ENCODE assay signal across 8 cellular contexts in genomic region chrX:80810365-80810978, GRCh38. TPM values are rescaled to one million over a fixed set of nuclear protein-coding genes. Genes with fewer than 3 reads are reported as not detected.
DNase-seq lines count a peak whose midpoint lies in the region; ATAC-seq and TF ChIP-seq lines count a peak whose summit lies in the region.

No MANE protein-coding gene starts in this region.

- DNase-seq in activated CD4-positive, alpha-beta T cell treated with anti-CD3 and anti-CD28 coated beads, Interleukin-2, amount 10 ng/mL, durations not matched to agents 24 days and 14 days: peak; percentile 53
- DNase-seq in activated CD4-positive, alpha-beta T cell treated with anti-CD3 and anti-CD28 coated beads, Interleukin-2, amount 50 U/mL, for 48 hours: no peak
- DNase-seq in activated B cell treated with CpG ODN at 0.5 μM for 24 hours: no peak
- no peak for DNase-seq in stimulated activated naive B cell treated with anti-CD40 and anti-IgM and Interleukin-4, amounts not matched to agents 10 μg/mL and 1 μg/mL and 100 μg/mL, for 72 hours
- no peak for DNase-seq in stimulated activated CD4-positive, alpha-beta T cell treated with anti-CD3 and anti-CD28 coated beads, Interleukin-4, amount 100 ng/mL, for 24 hours

- POLR2A ChIA-PET in activated B cell treated with CpG ODN at 0.5 μM for 24 hours (lab: Charles Lee): interaction anchor here (0.7 to 1.9 kb wide), 4 partner anchors 64 to 398 kb away, joined by 4 to 19 read pairs (median 11); partner anchors contain the start of genes HMGN5 and SH3BGRL

- no peak for ATAC-seq in activated B cell treated with CpG ODN at 0.5 μM for 24 hours (ENCODE audit: low read depth)
- ATAC-seq in stimulated activated naive B cell treated with anti-CD40 and anti-IgM and Interleukin-4, amounts not matched to agents 10 μg/mL and 1 μg/mL and 100 μg/mL, for 72 hours (replicated peaks): no peak
- ATAC-seq in HG02885 (IDR thresholded peaks at IDR 0.05; ENCODE audit: poor library complexity, unreplicated experiment): no peak
- no peak for ATAC-seq in HG02642 (IDR thresholded peaks at IDR 0.05; ENCODE audit: poor library complexity, unreplicated experiment)

- intact Hi-C loops in activated CD4-positive, alpha-beta T cell treated with anti-CD3 and anti-CD28 coated beads, Interleukin-2, amount 10 ng/mL, durations not matched to agents 24 days and 14 days (cut with micrococcal nuclease): no loop called here
- intact Hi-C loops in activated B cell treated with CpG ODN at 0.5 μM for 24 hours (cut with micrococcal nuclease): loop anchor here (1.0 kb wide), 1 partner anchor 391 kb away; the partner anchor contains the start of gene HMGN5

- no peak for TF ChIP-seq CTCF in activated B cell treated with CpG ODN at 0.5 μM for 24 hours (IDR thresholded peaks at IDR 0.05)

- H3K27me3 Mint-ChIP-seq in activated CD4-positive, alpha-beta T cell treated with anti-CD3 and anti-CD28 coated beads, Interleukin-2, amount 10 ng/mL, durations not matched to agents 24 days and 14 days: peaks cover 2% of the 10 kb centered on the region
- H3K27me3 Mint-ChIP-seq in activated B cell treated with CpG ODN at 0.5 μM for 24 hours: no peaks in the 10 kb centered on the region
- H3K27me3 Mint-ChIP-seq in stimulated activated naive B cell treated with anti-CD40 and anti-IgM and Interleukin-4, amounts not matched to agents 10 μg/mL and 1 μg/mL and 100 μg/mL, for 72 hours: no peaks in the 10 kb centered on the region

- peaks cover 11% of the 10 kb centered on the region for H3K36me3 Mint-ChIP-seq in activated CD4-positive, alpha-beta T cell treated with anti-CD3 and anti-CD28 coated beads, Interleukin-2, amount 10 ng/mL, durations not matched to agents 24 days and 14 days (ENCODE audit: low read depth)
- peaks cover 7% of the 10 kb centered on the region for H3K36me3 Mint-ChIP-seq in activated B cell treated with CpG ODN at 0.5 μM for 24 hours (ENCODE audit: low read depth)
- H3K36me3 Mint-ChIP-seq in stimulated activated naive B cell treated with anti-CD40 and anti-IgM and Interleukin-4, amounts not matched to agents 10 μg/mL and 1 μg/mL and 100 μg/mL, for 72 hours: peaks cover 0 to 3% of the 10 kb centered on the region in 2 donors

- H3K9me3 Mint-ChIP-seq in activated CD4-positive, alpha-beta T cell treated with anti-CD3 and anti-CD28 coated beads, Interleukin-2, amount 10 ng/mL, durations not matched to agents 24 days and 14 days: no peaks in the 10 kb centered on the region
- no peaks in the 10 kb centered on the region for H3K9me3 Mint-ChIP-seq in activated B cell treated with CpG ODN at 0.5 μM for 24 hours
- H3K9me3 Mint-ChIP-seq in stimulated activated naive B cell treated with anti-CD40 and anti-IgM and Interleukin-4, amounts not matched to agents 10 μg/mL and 1 μg/mL and 100 μg/mL, for 72 hours: no peaks in the 10 kb centered on the region

- H3K4me3 ChIP-seq in iPS-11a (ENCODE audit: low read depth, low read length): peak overlapping the region; percentile 54

- peak overlapping the region; percentile 92 for H3K4me3 Mint-ChIP-seq in activated CD4-positive, alpha-beta T cell treated with anti-CD3 and anti-CD28 coated beads, Interleukin-2, amount 10 ng/mL, durations not matched to agents 24 days and 14 days
- peak overlapping the region; percentile 92 for H3K4me3 Mint-ChIP-seq in activated B cell treated with CpG ODN at 0.5 μM for 24 hours
- peak overlapping the region; percentile 87 to 94 for H3K4me3 Mint-ChIP-seq in stimulated activated naive B cell treated with anti-CD40 and anti-IgM and Interleukin-4, amounts not matched to agents 10 μg/mL and 1 μg/mL and 100 μg/mL, for 72 hours

- H3K4me1 Mint-ChIP-seq in activated CD4-positive, alpha-beta T cell treated with anti-CD3 and anti-CD28 coated beads, Interleukin-2, amount 10 ng/mL, durations not matched to agents 24 days and 14 days: peaks cover 10% of the 10 kb centered on the region
- peaks cover 24% of the 10 kb centered on the region for H3K4me1 Mint-ChIP-seq in activated B cell treated with CpG ODN at 0.5 μM for 24 hours
- H3K4me1 Mint-ChIP-seq in stimulated activated naive B cell treated with anti-CD40 and anti-IgM and Interleukin-4, amounts not matched to agents 10 μg/mL and 1 μg/mL and 100 μg/mL, for 72 hours: peaks cover 8 to 11% of the 10 kb centered on the region in 2 donors

- peak overlapping the region; percentile 93 for H3K27ac Mint-ChIP-seq in activated CD4-positive, alpha-beta T cell treated with anti-CD3 and anti-CD28 coated beads, Interleukin-2, amount 10 ng/mL, durations not matched to agents 24 days and 14 days
- H3K27ac Mint-ChIP-seq in activated B cell treated with CpG ODN at 0.5 μM for 24 hours: peak overlapping the region; percentile 85
- H3K27ac Mint-ChIP-seq in stimulated activated naive B cell treated with anti-CD40 and anti-IgM and Interleukin-4, amounts not matched to agents 10 μg/mL and 1 μg/mL and 100 μg/mL, for 72 hours: no peak overlapping the region

- CTCF ChIA-PET in activated B cell treated with CpG ODN at 0.5 μM for 24 hours (lab: Charles Lee): no interaction called here

RNA-seq across cellular contexts. Expression of gene BRWD3, which starts 0.8 kb away (rescaled TPM):
- 23.0 and 25.6 TPM in 2 replicates for total RNA-seq in activated CD4-positive, alpha-beta T cell treated with anti-CD3 and anti-CD28 coated beads, Interleukin-2, amount 10 ng/mL, durations not matched to agents 24 days and 14 days
- total RNA-seq in activated B cell treated with CpG ODN at 0.5 μM for 24 hours: 31.6 and 36.2 TPM in 2 replicates
